31 cellular contexts compared by ENCODE assay signal in the genomic region with DNA sequence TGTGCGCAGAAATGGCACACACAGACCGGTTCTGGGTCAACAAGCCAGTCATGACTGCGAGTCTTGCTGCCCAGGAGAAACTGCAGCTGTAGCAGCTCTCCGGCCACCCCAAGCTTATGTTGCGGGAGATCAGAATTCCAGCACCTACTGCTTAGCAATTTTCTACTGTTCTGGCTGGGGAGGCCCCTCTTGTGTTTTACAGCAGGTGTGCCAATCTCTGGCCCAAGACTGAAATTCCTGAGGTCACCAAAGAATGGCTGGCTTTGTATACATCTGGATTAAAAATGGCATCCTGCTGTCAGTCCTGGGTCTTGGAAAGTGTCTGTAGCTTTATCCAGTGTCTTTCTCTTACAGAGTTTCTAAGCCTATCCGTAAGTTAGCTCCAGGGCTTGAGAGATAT.
"Had no signal": no experiment of that assay in that cellular context is flagged by ENCODE, and none has a peak within 500 bp of the region (broad histone marks: within the 10 kb centered on the region; RNA-seq: fewer than 3 reads in every experiment).

No MANE protein-coding gene starts in this region.

- H3K27me3 ChIP-seq: adrenal gland, ascending aorta, brain microvascular endothelial cell, esophagus squamous epithelium had no signal

- H3K4me1 ChIP-seq: adrenal gland, ascending aorta, esophagus squamous epithelium had no signal

- H3K9me3 ChIP-seq: adrenal gland, ascending aorta, esophagus squamous epithelium had no signal

- ATAC-seq: activated CD4-positive, alpha-beta T cell treated with anti-CD3 and anti-CD28 coated beads for 36 hours; activated CD8-positive, alpha-beta memory T cell treated with anti-CD3 and anti-CD28 coated beads, Interleukin-2, amount 10 ng/mL, durations not matched to agents 7 days and 5 days; activated CD8-positive, alpha-beta T cell treated with anti-CD3 and anti-CD28 coated beads, Interleukin-2, amount 10 ng/mL, durations not matched to agents 7 days and 5 days; activated naive CD8-positive, alpha-beta T cell treated with anti-CD3 and anti-CD28 coated beads, Interleukin-2, amount 50 U/mL, for 24 hours; effector memory CD8-positive, alpha-beta T cell had no signal

- FAIRE-seq: colon, endometrium, endothelial cell of umbilical vein had no signal

- H3K27ac ChIP-seq: adrenal gland, ascending aorta, brain microvascular endothelial cell, epithelial cell of prostate, esophagus squamous epithelium had no signal

- DNase-seq: activated CD4-positive, alpha-beta memory T cell treated with anti-CD3 and anti-CD28 coated beads for 36 hours; activated CD4-positive, alpha-beta T cell treated with anti-CD3 and anti-CD28 coated beads for 36 hours; activated CD4-positive, alpha-beta T cell treated with anti-CD3 and anti-CD28 coated beads, Interleukin-2, amount 10 ng/mL, durations not matched to agents 24 days and 14 days; activated CD4-positive, CD25-positive, alpha-beta regulatory T cell; activated CD4-positive, CD25-positive, alpha-beta regulatory T cell treated with anti-CD3 and anti-CD28 coated beads, Interleukin-2, amount 50 U/mL, for 72 hours; activated CD8-positive, alpha-beta memory T cell treated with anti-CD3 and anti-CD28 coated beads, Interleukin-2, amount 10 ng/mL, durations not matched to agents 7 days and 5 days; activated CD8-positive, alpha-beta memory T cell treated with anti-CD3 and anti-CD28 coated beads, Interleukin-2, amount 50 U/mL, for 4 hours; activated CD8-positive, alpha-beta T cell treated with anti-CD3 and anti-CD28 coated beads, Interleukin-2, amount 10 ng/mL, durations not matched to agents 7 days and 5 days; activated effector memory CD4-positive, alpha-beta T cell treated with anti-CD3 and anti-CD28 coated beads, Interleukin-2, amount 50 U/mL, for 16 hours; activated naive CD4-positive, alpha-beta T cell treated with anti-CD3 and anti-CD28 coated beads for 36 hours; activated naive CD8-positive, alpha-beta T cell treated with anti-CD3 and anti-CD28 coated beads for 36 hours; activated naive CD8-positive, alpha-beta T cell treated with anti-CD3 and anti-CD28 coated beads, Interleukin-2, amount 50 U/mL, for 24 hours; activated T-cell treated with anti-CD3 and anti-CD28 coated beads, Interleukin-2, amount 50 U/mL, for 1 hour; activated T-cell treated with anti-CD3 and anti-CD28 coated beads, Interleukin-2, amount 50 U/mL, for 48 hours; adrenal gland; amygdala; brain microvascular endothelial cell; caudate nucleus; cortex of kidney; dermis blood vessel endothelial cell; effector CD4-positive, alpha-beta T cell; effector memory CD8-positive, alpha-beta T cell; esophagus squamous epithelium; foreskin melanocyte; head of caudate nucleus; T-helper 2 cell had no signal

- H3K4me3 ChIP-seq: adrenal gland, ascending aorta, esophagus squamous epithelium had no signal

- H3K36me3 ChIP-seq: adrenal gland, ascending aorta, brain microvascular endothelial cell, esophagus squamous epithelium had no signal
